In the genomic region with DNA sequence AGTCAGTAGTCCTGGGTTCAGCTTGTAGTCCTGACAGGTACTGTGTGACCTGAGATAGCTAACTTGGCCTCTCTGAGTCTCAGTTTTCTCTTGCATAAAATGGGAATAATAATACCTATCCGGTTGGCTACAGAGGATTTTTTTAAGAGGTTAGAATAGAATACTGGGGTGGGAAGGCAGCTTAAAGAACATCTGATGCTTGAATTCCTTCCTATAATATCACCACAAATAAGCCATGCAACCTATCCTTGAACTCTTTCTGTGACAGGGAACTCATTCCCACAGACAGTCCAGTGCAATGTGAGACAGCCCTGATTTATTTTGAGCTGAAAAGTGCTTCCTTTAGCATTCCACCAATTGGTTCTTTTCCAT, we compare ENCODE assay signal across 1 cellular context.
TF ChIP-seq lines count a peak whose summit lies in the region.

No MANE protein-coding gene starts in this region.

TF ChIP-seq in HepG2, 621 proteins besides CTCF, POLR2A, EP300 and RAD21:
- TF ChIP-seq, protein P1, sequence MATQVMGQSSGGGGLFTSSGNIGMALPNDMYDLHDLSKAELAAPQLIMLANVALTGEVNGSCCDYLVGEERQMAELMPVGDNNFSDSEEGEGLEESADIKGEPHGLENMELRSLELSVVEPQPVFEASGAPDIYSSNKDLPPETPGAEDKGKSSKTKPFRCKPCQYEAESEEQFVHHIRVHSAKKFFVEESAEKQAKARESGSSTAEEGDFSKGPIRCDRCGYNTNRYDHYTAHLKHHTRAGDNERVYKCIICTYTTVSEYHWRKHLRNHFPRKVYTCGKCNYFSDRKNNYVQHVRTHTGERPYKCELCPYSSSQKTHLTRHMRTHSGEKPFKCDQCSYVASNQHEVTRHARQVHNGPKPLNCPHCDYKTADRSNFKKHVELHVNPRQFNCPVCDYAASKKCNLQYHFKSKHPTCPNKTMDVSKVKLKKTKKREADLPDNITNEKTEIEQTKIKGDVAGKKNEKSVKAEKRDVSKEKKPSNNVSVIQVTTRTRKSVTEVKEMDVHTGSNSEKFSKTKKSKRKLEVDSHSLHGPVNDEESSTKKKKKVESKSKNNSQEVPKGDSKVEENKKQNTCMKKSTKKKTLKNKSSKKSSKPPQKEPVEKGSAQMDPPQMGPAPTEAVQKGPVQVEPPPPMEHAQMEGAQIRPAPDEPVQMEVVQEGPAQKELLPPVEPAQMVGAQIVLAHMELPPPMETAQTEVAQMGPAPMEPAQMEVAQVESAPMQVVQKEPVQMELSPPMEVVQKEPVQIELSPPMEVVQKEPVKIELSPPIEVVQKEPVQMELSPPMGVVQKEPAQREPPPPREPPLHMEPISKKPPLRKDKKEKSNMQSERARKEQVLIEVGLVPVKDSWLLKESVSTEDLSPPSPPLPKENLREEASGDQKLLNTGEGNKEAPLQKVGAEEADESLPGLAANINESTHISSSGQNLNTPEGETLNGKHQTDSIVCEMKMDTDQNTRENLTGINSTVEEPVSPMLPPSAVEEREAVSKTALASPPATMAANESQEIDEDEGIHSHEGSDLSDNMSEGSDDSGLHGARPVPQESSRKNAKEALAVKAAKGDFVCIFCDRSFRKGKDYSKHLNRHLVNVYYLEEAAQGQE (IDR thresholded peaks at IDR 0.05; ENCODE audit: borderline replicate concordance in 1 of 2, low read depth in 1 of 2, low read length in 2 of 2): no peak
- peak; percentile 42; the same call in 1 of the 2 replicates for TF ChIP-seq ZNF629 (CRISPR knock-in tag; conservative IDR thresholded peaks at IDR 0.05)
TF ChIP-seq in HepG2: peak in this region for 1.
